ENCODE assay signal across 33 cellular contexts in genomic region chr16:14394834-14395233, GRCh38.
"Had no signal": no experiment of that assay in that cellular context is flagged by ENCODE, and none has a peak within 500 bp of the region (broad histone marks: within the 10 kb centered on the region; RNA-seq: fewer than 3 reads in every experiment).

No MANE protein-coding gene starts in this region.

- FAIRE-seq: colon, endometrium, endothelial cell of umbilical vein had no signal

- H3K4me1 Mint-ChIP-seq: activated CD4-positive, alpha-beta T cell treated with anti-CD3 and anti-CD28 coated beads for 36 hours; activated CD4-positive, alpha-beta T cell treated with anti-CD3 and anti-CD28 coated beads, Interleukin-2, amount 10 ng/mL, durations not matched to agents 24 days and 14 days; activated CD8-positive, alpha-beta memory T cell treated with anti-CD3 and anti-CD28 coated beads, Interleukin-2, amount 10 ng/mL, durations not matched to agents 7 days and 5 days; activated naive CD4-positive, alpha-beta T cell treated with anti-CD3 and anti-CD28 coated beads, Interleukin-2, amount 50 U/mL, for 24 hours had no signal

- ATAC-seq: activated CD4-positive, alpha-beta T cell treated with anti-CD3 and anti-CD28 coated beads for 36 hours; activated CD8-positive, alpha-beta memory T cell treated with anti-CD3 and anti-CD28 coated beads, Interleukin-2, amount 10 ng/mL, durations not matched to agents 7 days and 5 days; activated CD8-positive, alpha-beta T cell treated with anti-CD3 and anti-CD28 coated beads, Interleukin-2, amount 10 ng/mL, durations not matched to agents 7 days and 5 days; activated naive CD8-positive, alpha-beta T cell treated with anti-CD3 and anti-CD28 coated beads, Interleukin-2, amount 50 U/mL, for 24 hours; body of pancreas; gastroesophageal sphincter; heart right ventricle had no signal

- H3K4me3 Mint-ChIP-seq: activated CD4-positive, alpha-beta memory T cell treated with anti-CD3 and anti-CD28 coated beads for 36 hours; activated CD4-positive, alpha-beta T cell treated with anti-CD3 and anti-CD28 coated beads for 36 hours; activated CD4-positive, alpha-beta T cell treated with anti-CD3 and anti-CD28 coated beads, Interleukin-2, amount 10 ng/mL, durations not matched to agents 24 days and 14 days; activated CD8-positive, alpha-beta memory T cell treated with anti-CD3 and anti-CD28 coated beads, Interleukin-2, amount 10 ng/mL, durations not matched to agents 7 days and 5 days; activated CD8-positive, alpha-beta T cell treated with anti-CD3 and anti-CD28 coated beads, Interleukin-2, amount 10 ng/mL, durations not matched to agents 7 days and 5 days; activated naive CD4-positive, alpha-beta T cell treated with anti-CD3 and anti-CD28 coated beads for 36 hours; activated naive CD4-positive, alpha-beta T cell treated with anti-CD3 and anti-CD28 coated beads, Interleukin-2, amount 50 U/mL, for 24 hours; activated naive CD8-positive, alpha-beta T cell treated with anti-CD3 and anti-CD28 coated beads for 36 hours; activated naive CD8-positive, alpha-beta T cell treated with anti-CD3 and anti-CD28 coated beads, Interleukin-2, amount 50 U/mL, for 24 hours; activated T-helper 1 cell treated with anti-CD3 and anti-CD28 coated beads, Interleukin-12 subunit alpha, Interleukin-12 subunit beta, Interleukin-2, Interleukin-4 antibody, amounts not matched to agents 30 ng/mL and 10 ng/mL and 1 ng/mL, durations not matched to agents 14 hours and 24 hours and 36 hours had no signal

- H3K36me3 Mint-ChIP-seq: activated CD4-positive, alpha-beta memory T cell treated with anti-CD3 and anti-CD28 coated beads for 36 hours; activated CD8-positive, alpha-beta memory T cell treated with anti-CD3 and anti-CD28 coated beads, Interleukin-2, amount 10 ng/mL, durations not matched to agents 7 days and 5 days; activated naive CD4-positive, alpha-beta T cell treated with anti-CD3 and anti-CD28 coated beads, Interleukin-2, amount 50 U/mL, for 24 hours; activated naive CD8-positive, alpha-beta T cell treated with anti-CD3 and anti-CD28 coated beads for 36 hours had no signal

- H3K27me3 ChIP-seq: adrenal gland, body of pancreas, esophagus squamous epithelium, gastroesophageal sphincter, heart right ventricle had no signal

- H3K9me3 Mint-ChIP-seq: activated CD4-positive, alpha-beta memory T cell treated with anti-CD3 and anti-CD28 coated beads for 36 hours; activated CD4-positive, alpha-beta T cell treated with anti-CD3 and anti-CD28 coated beads, Interleukin-2, amount 10 ng/mL, durations not matched to agents 24 days and 14 days; activated naive CD4-positive, alpha-beta T cell treated with anti-CD3 and anti-CD28 coated beads for 36 hours; activated naive CD4-positive, alpha-beta T cell treated with anti-CD3 and anti-CD28 coated beads, Interleukin-2, amount 50 U/mL, for 24 hours; activated naive CD8-positive, alpha-beta T cell treated with anti-CD3 and anti-CD28 coated beads for 36 hours; activated naive CD8-positive, alpha-beta T cell treated with anti-CD3 and anti-CD28 coated beads, Interleukin-2, amount 50 U/mL, for 24 hours; activated T-helper 1 cell treated with anti-CD3 and anti-CD28 coated beads, Interleukin-12 subunit alpha, Interleukin-12 subunit beta, Interleukin-2, Interleukin-4 antibody, amounts not matched to agents 30 ng/mL and 10 ng/mL and 1 ng/mL, durations not matched to agents 14 hours and 24 hours and 36 hours; activated T-helper 2 cell treated with anti-CD3 and anti-CD28 coated beads, Interferon-gamma antibody, Interleukin-2, Interleukin-4, amounts not matched to agents 10 μg/mL and 5 μg/mL and 100 μg/mL, durations not matched to agents 14 hours and 24 hours and 36 hours had no signal

- H3K4me3 ChIP-seq: adrenal gland, body of pancreas, esophagus squamous epithelium, gastroesophageal sphincter, heart right ventricle had no signal

- H3K27me3 Mint-ChIP-seq: activated CD4-positive, alpha-beta memory T cell treated with anti-CD3 and anti-CD28 coated beads for 36 hours; activated CD4-positive, alpha-beta T cell treated with anti-CD3 and anti-CD28 coated beads for 36 hours; activated CD4-positive, alpha-beta T cell treated with anti-CD3 and anti-CD28 coated beads, Interleukin-2, amount 10 ng/mL, durations not matched to agents 24 days and 14 days; activated CD8-positive, alpha-beta memory T cell treated with anti-CD3 and anti-CD28 coated beads, Interleukin-2, amount 10 ng/mL, durations not matched to agents 7 days and 5 days; activated naive CD4-positive, alpha-beta T cell treated with anti-CD3 and anti-CD28 coated beads, Interleukin-2, amount 50 U/mL, for 24 hours; activated naive CD8-positive, alpha-beta T cell treated with anti-CD3 and anti-CD28 coated beads for 36 hours; activated naive CD8-positive, alpha-beta T cell treated with anti-CD3 and anti-CD28 coated beads, Interleukin-2, amount 50 U/mL, for 24 hours had no signal

- H3K27ac ChIP-seq: adrenal gland, body of pancreas, epithelial cell of prostate, esophagus squamous epithelium, gastroesophageal sphincter, heart right ventricle had no signal

- H3K9me3 ChIP-seq: adrenal gland, body of pancreas, esophagus squamous epithelium, gastroesophageal sphincter, heart right ventricle had no signal

- H3K36me3 ChIP-seq: adrenal gland, esophagus squamous epithelium, gastroesophageal sphincter, heart right ventricle had no signal

- DNase-seq: activated CD4-positive, alpha-beta memory T cell treated with anti-CD3 and anti-CD28 coated beads for 36 hours; activated CD4-positive, alpha-beta T cell treated with anti-CD3 and anti-CD28 coated beads for 36 hours; activated CD4-positive, alpha-beta T cell treated with anti-CD3 and anti-CD28 coated beads, Interleukin-2, amount 10 ng/mL, durations not matched to agents 24 days and 14 days; activated CD4-positive, CD25-positive, alpha-beta regulatory T cell; activated CD4-positive, CD25-positive, alpha-beta regulatory T cell treated with anti-CD3 and anti-CD28 coated beads, Interleukin-2, amount 50 U/mL, for 72 hours; activated CD8-positive, alpha-beta memory T cell treated with anti-CD3 and anti-CD28 coated beads, Interleukin-2, amount 10 ng/mL, durations not matched to agents 7 days and 5 days; activated CD8-positive, alpha-beta memory T cell treated with anti-CD3 and anti-CD28 coated beads, Interleukin-2, amount 50 U/mL, for 4 hours; activated CD8-positive, alpha-beta T cell treated with anti-CD3 and anti-CD28 coated beads, Interleukin-2, amount 10 ng/mL, durations not matched to agents 7 days and 5 days; activated effector memory CD4-positive, alpha-beta T cell treated with anti-CD3 and anti-CD28 coated beads, Interleukin-2, amount 50 U/mL, for 16 hours; activated naive CD4-positive, alpha-beta T cell treated with anti-CD3 and anti-CD28 coated beads for 36 hours; activated naive CD8-positive, alpha-beta T cell treated with anti-CD3 and anti-CD28 coated beads for 36 hours; activated naive CD8-positive, alpha-beta T cell treated with anti-CD3 and anti-CD28 coated beads, Interleukin-2, amount 50 U/mL, for 24 hours; activated T-cell treated with anti-CD3 and anti-CD28 coated beads, Interleukin-2, amount 50 U/mL, for 1 hour; activated T-cell treated with anti-CD3 and anti-CD28 coated beads, Interleukin-2, amount 50 U/mL, for 48 hours; adrenal gland; amygdala; aorta; body of pancreas; caudate nucleus; cortex of kidney; effector CD8-positive, alpha-beta T cell; esophagus squamous epithelium; foreskin melanocyte; heart right ventricle; T-helper 2 cell had no signal

- H3K27ac Mint-ChIP-seq: activated CD4-positive, alpha-beta memory T cell treated with anti-CD3 and anti-CD28 coated beads for 36 hours; activated CD4-positive, alpha-beta T cell treated with anti-CD3 and anti-CD28 coated beads for 36 hours; activated CD4-positive, alpha-beta T cell treated with anti-CD3 and anti-CD28 coated beads, Interleukin-2, amount 10 ng/mL, durations not matched to agents 24 days and 14 days; activated CD8-positive, alpha-beta memory T cell treated with anti-CD3 and anti-CD28 coated beads, Interleukin-2, amount 10 ng/mL, durations not matched to agents 7 days and 5 days; activated CD8-positive, alpha-beta T cell treated with anti-CD3 and anti-CD28 coated beads, Interleukin-2, amount 10 ng/mL, durations not matched to agents 7 days and 5 days; activated naive CD4-positive, alpha-beta T cell treated with anti-CD3 and anti-CD28 coated beads for 36 hours; activated naive CD4-positive, alpha-beta T cell treated with anti-CD3 and anti-CD28 coated beads, Interleukin-2, amount 50 U/mL, for 24 hours; activated naive CD8-positive, alpha-beta T cell treated with anti-CD3 and anti-CD28 coated beads for 36 hours; activated naive CD8-positive, alpha-beta T cell treated with anti-CD3 and anti-CD28 coated beads, Interleukin-2, amount 50 U/mL, for 24 hours; activated T-helper 1 cell treated with anti-CD3 and anti-CD28 coated beads, Interleukin-12 subunit alpha, Interleukin-12 subunit beta, Interleukin-2, Interleukin-4 antibody, amounts not matched to agents 30 ng/mL and 10 ng/mL and 1 ng/mL, durations not matched to agents 14 hours and 24 hours and 36 hours; activated T-helper 2 cell treated with anti-CD3 and anti-CD28 coated beads, Interferon-gamma antibody, Interleukin-2, Interleukin-4, amounts not matched to agents 10 μg/mL and 5 μg/mL and 100 μg/mL, durations not matched to agents 14 hours and 24 hours and 36 hours had no signal
